ENCODE assay signal across 29 cellular contexts in the genomic region with DNA sequence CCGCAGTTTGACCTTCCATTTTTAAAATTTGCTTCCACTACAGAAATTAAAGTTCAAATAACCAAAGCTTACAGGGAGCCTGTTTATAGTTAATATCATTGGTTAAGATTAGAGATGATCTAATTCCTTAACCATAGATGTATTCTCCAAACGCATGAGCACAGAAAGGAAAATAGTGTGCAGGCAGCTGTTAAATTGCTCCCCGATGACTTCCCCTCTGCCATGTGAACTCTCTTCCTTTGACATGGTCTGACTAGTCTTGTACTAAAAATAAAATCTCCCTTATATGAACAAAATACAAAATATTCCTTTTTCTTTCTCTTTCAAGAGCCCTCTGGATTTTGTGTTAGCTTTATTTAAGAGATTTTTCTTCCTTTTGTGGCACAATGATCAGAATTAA.
"Had no signal": no experiment of that assay in that cellular context is flagged by ENCODE, and none has a peak within 500 bp of the region (broad histone marks: within the 10 kb centered on the region; RNA-seq: fewer than 3 reads in every experiment).

No MANE protein-coding gene starts in this region.

- H3K27ac ChIP-seq: brain microvascular endothelial cell, cardiac muscle cell, SJCRH30, SK-N-MC, WERI-Rb-1 had no signal

- H3K4me3 ChIP-seq: cardiac muscle cell, MG63, SJCRH30, SK-N-MC had no signal

- H3K36me3 ChIP-seq: brain microvascular endothelial cell, cardiac muscle cell, MG63, SJCRH30, WERI-Rb-1 had no signal

- DNase-seq: activated CD4-positive, alpha-beta memory T cell treated with anti-CD3 and anti-CD28 coated beads, Interleukin-2, amount 10 ng/mL, durations not matched to agents 7 days and 5 days; activated CD4-positive, alpha-beta T cell treated with anti-CD3 and anti-CD28 coated beads for 1 hour; activated CD4-positive, alpha-beta T cell treated with anti-CD3 and anti-CD28 coated beads for 48 hours; activated CD4-positive, CD25-positive, alpha-beta regulatory T cell; activated CD8-positive, alpha-beta memory T cell treated with anti-CD3 and anti-CD28 coated beads for 24 hours; activated CD8-positive, alpha-beta memory T cell treated with anti-CD3 and anti-CD28 coated beads, Interleukin-2, amount 10 ng/mL, durations not matched to agents 7 days and 5 days; activated CD8-positive, alpha-beta memory T cell treated with anti-CD3 and anti-CD28 coated beads, Interleukin-2, amount 50 U/mL, for 48 hours; activated effector memory CD4-positive, alpha-beta T cell treated with Interleukin-2 at 50 U/mL for 16 hours; activated naive CD4-positive, alpha-beta T cell treated with anti-CD3 and anti-CD28 coated beads, Interleukin-2, amount 50 U/mL, for 16 hours; activated naive CD8-positive, alpha-beta T cell treated with anti-CD3 and anti-CD28 coated beads for 36 hours; activated T-cell treated with anti-CD3 and anti-CD28 coated beads, Interleukin-2, amount 50 U/mL, for 48 hours; amniotic stem cell; aorta; brain microvascular endothelial cell; Karpas-422; MG63; NCI-H1048; NCI-H1105 treated with DMSO at 0.1 percent for 48 hours; NCI-H1436 treated with DMSO at 0.1 percent for 48 hours; NCI-H1694 treated with DMSO at 0.1 percent for 48 hours; NCI-H2029; NCI-H345; NCI-H524 treated with DMSO at 0.1 percent for 48 hours; SHP77; SJCRH30; T1000; WERI-Rb-1 had no signal

- H3K4me1 ChIP-seq: SJCRH30 had no signal

- H3K27me3 ChIP-seq: brain microvascular endothelial cell, cardiac muscle cell, MG63, SJCRH30 had no signal

- H3K9me3 ChIP-seq: MG63, SJCRH30 had no signal
